Comparison of ENCODE assay signal across 8 cellular contexts in genomic region chr2:168890006-168890782, GRCh38. TPM values are rescaled to one million over a fixed set of nuclear protein-coding genes. Genes with fewer than 3 reads are reported as not detected.
A peak's percentile ranks its signal among the peaks of the same experiment; 100 is the strongest.
DNase-seq lines count a peak whose midpoint lies in the region; ATAC-seq and TF ChIP-seq lines count a peak whose summit lies in the region.

A gene with protein sequence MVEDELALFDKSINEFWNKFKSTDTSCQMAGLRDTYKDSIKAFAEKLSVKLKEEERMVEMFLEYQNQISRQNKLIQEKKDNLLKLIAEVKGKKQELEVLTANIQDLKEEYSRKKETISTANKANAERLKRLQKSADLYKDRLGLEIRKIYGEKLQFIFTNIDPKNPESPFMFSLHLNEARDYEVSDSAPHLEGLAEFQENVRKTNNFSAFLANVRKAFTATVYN (minus strand): TSS chr2:168890430. CDS start chr2:168889519, 911 bp downstream.

- CTCF ChIA-PET in GM10248 (lab: Yijun Ruan, JAX), result interaction anchor here (1.7 kb wide), 1 partner anchor 11 kb away, joined by 3 read pairs; no protein-coding TSS in a partner anchor

- POLR2A ChIA-PET in GM10248 (lab: Yijun Ruan, JAX), result no interaction called here

- H3K4me1 ChIP-seq in osteoblast (ENCODE audit: insufficient read depth, low read length), result peaks cover 10% of the 10 kb centered on the region
- H3K4me1 ChIP-seq in thymus (ENCODE audit: control insufficient read depth, insufficient read depth, low read length), result peaks cover 6% of the 10 kb centered on the region

- H4K20me1 ChIP-seq in osteoblast (ENCODE audit: insufficient read depth, low read length), result no peaks in the 10 kb centered on the region

- DNase-seq in GM10248 (ENCODE audit: extremely low spot score) (peak; percentile 95), NCI-H1048 (lab: John Stamatoyannopoulos, UW) (peak; percentile 87), glutamatergic neuron (peak; percentile 90), osteoblast (ENCODE audit: insufficient read length, low spot score, missing footprints) (peak; percentile 96)
- DNase-seq in activated naive CD4-positive, alpha-beta T cell treated with anti-CD3 and anti-CD28 coated beads, Interleukin-2, amount 50 U/mL, for 16 hours, result peak; percentile 82

- peak within 1 kb of the TSS; percentile 99 for H3K4me3 Mint-ChIP-seq in glutamatergic neuron (ENCODE audit: unreplicated experiment)

- peak within 1 kb of the TSS; percentile 92 for H3K4me2 ChIP-seq in osteoblast (ENCODE audit: insufficient read depth, low read length)

- ATAC-seq in HG02588 (IDR thresholded peaks at IDR 0.05; ENCODE audit: unreplicated experiment) (peak; percentile 100), SK-N-SH treated with all-trans-retinoic acid at 6 μM for 48 hours (peak; percentile 100)

- H3K4me1 Mint-ChIP-seq in glutamatergic neuron (ENCODE audit: low read depth, unreplicated experiment), result peaks cover 5% of the 10 kb centered on the region

- peak within 1 kb of the TSS; percentile 60 for H3K27ac Mint-ChIP-seq in glutamatergic neuron (ENCODE audit: unreplicated experiment)

- H3K9me3 Mint-ChIP-seq in glutamatergic neuron (ENCODE audit: unreplicated experiment), result peaks cover 2% of the 10 kb centered on the region

- no peaks in the 10 kb centered on the region for H3K27me3 Mint-ChIP-seq in glutamatergic neuron (ENCODE audit: unreplicated experiment)

- no peaks in the 10 kb centered on the region for H3K36me3 ChIP-seq in osteoblast (ENCODE audit: insufficient read depth, low read length)
- no peaks in the 10 kb centered on the region for H3K36me3 ChIP-seq in thymus (ENCODE audit: control insufficient read depth, insufficient read depth)

- H3K9me3 ChIP-seq in osteoblast (ENCODE audit: low read depth, low read length), result no peaks in the 10 kb centered on the region
- no peaks in the 10 kb centered on the region for H3K9me3 ChIP-seq in thymus (ENCODE audit: control insufficient read depth)

- peaks cover 11% of the 10 kb centered on the region for H3K79me2 ChIP-seq in osteoblast (ENCODE audit: insufficient read depth, low read length)

- H3K27me3 ChIP-seq in osteoblast (ENCODE audit: insufficient read depth, low read length) (peaks cover 10% of the 10 kb centered on the region), thymus (ENCODE audit: control insufficient read depth, insufficient read depth) (no peaks in the 10 kb centered on the region)

- peak within 1 kb of the TSS; percentile 98 for H2AFZ ChIP-seq in osteoblast (ENCODE audit: low read length)

- WGBS in thymus, result 1% methylated on average over 38 of the region's 38 CpGs

- H3K27ac ChIP-seq in osteoblast (ENCODE audit: low read depth, low read length), result peak within 1 kb of the TSS; percentile 34
- no peak within 1 kb of the TSS for H3K27ac ChIP-seq in thymus (ENCODE audit: low read depth)

- H3K4me3 ChIP-seq in osteoblast (ENCODE audit: insufficient read depth, low read length) (peak within 1 kb of the TSS; percentile 85), thymus (ENCODE audit: low read length) (peak within 1 kb of the TSS; percentile 47)

- no peaks in the 10 kb centered on the region for H3K36me3 Mint-ChIP-seq in glutamatergic neuron (ENCODE audit: unreplicated experiment)

- no peak for TF ChIP-seq CTCF in GM10248 (IDR thresholded peaks at IDR 0.05; ENCODE audit: control extremely low read depth, extremely low read depth, low read depth, missing control alignments)
- peak; percentile 56 for TF ChIP-seq CTCF in glutamatergic neuron (IDR thresholded peaks at IDR 0.05; ENCODE audit: partially characterized antibody, unreplicated experiment)
- TF ChIP-seq CTCF in osteoblast (IDR thresholded peaks at IDR 0.05; ENCODE audit: extremely low read depth, low read depth, low read length), result no peak

TF ChIP-seq in SK-N-SH treated with all-trans-retinoic acid at 6 μM for 48 hours, 23 proteins besides CTCF, POLR2A, EP300 and RAD21:
- TF ChIP-seq GLIS3 (CRISPR knock-in tag; IDR thresholded peaks at IDR 0.05), result no peak
- no peak for TF ChIP-seq OSR1 (CRISPR knock-in tag; IDR thresholded peaks at IDR 0.05)
- no peak for TF ChIP-seq SNAI2 (CRISPR knock-in tag; IDR thresholded peaks at IDR 0.05)
- TF ChIP-seq PPARA (CRISPR knock-in tag; IDR thresholded peaks at IDR 0.05; ENCODE audit: borderline replicate concordance), result no peak
- TF ChIP-seq BACH2 (CRISPR knock-in tag; IDR thresholded peaks at IDR 0.05; ENCODE audit: borderline replicate concordance), result no peak
- TF ChIP-seq CSRNP3 (CRISPR knock-in tag; IDR thresholded peaks at IDR 0.05), result no peak
- TF ChIP-seq ISL1 (CRISPR knock-in tag; IDR thresholded peaks at IDR 0.05), result no peak
- TF ChIP-seq PATZ1 (CRISPR knock-in tag; IDR thresholded peaks at IDR 0.05; ENCODE audit: borderline replicate concordance), result no peak
- TF ChIP-seq, protein P1, sequence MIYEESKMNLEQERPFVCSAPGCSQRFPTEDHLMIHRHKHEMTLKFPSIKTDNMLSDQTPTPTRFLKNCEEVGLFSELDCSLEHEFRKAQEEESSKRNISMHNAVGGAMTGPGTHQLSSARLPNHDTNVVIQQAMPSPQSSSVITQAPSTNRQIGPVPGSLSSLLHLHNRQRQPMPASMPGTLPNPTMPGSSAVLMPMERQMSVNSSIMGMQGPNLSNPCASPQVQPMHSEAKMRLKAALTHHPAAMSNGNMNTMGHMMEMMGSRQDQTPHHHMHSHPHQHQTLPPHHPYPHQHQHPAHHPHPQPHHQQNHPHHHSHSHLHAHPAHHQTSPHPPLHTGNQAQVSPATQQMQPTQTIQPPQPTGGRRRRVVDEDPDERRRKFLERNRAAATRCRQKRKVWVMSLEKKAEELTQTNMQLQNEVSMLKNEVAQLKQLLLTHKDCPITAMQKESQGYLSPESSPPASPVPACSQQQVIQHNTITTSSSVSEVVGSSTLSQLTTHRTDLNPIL (CRISPR knock-in tag; IDR thresholded peaks at IDR 0.05; ENCODE audit: low read depth), result no peak
- no peak for TF ChIP-seq RARB (CRISPR knock-in tag; IDR thresholded peaks at IDR 0.05)
- no peak for TF ChIP-seq TCF4 (CRISPR knock-in tag; IDR thresholded peaks at IDR 0.05; ENCODE audit: borderline replicate concordance)
- TF ChIP-seq ARNTL (CRISPR knock-in tag; IDR thresholded peaks at IDR 0.05; ENCODE audit: borderline replicate concordance, low read depth), result no peak
- TF ChIP-seq ZNF8 (CRISPR knock-in tag; IDR thresholded peaks at IDR 0.05), result no peak
- no peak for TF ChIP-seq CSDC2 (CRISPR knock-in tag; IDR thresholded peaks at IDR 0.05)
- no peak for TF ChIP-seq TSHZ2 (CRISPR knock-in tag; IDR thresholded peaks at IDR 0.05)
- no peak for TF ChIP-seq ZNF565 (CRISPR knock-in tag; conservative IDR thresholded peaks at IDR 0.05; ENCODE audit: low read depth)
- TF ChIP-seq ZFP3 (CRISPR knock-in tag; IDR thresholded peaks at IDR 0.05), result no peak

RNA-seq across cellular contexts. Expression of the gene that starts here (rescaled TPM):
- 7.1 TPM for total RNA-seq in glutamatergic neuron (ENCODE audit: unreplicated experiment)
- 0.88 and 1.1 TPM in 2 replicates for total RNA-seq in osteoblast
- polyA plus RNA-seq in thymus, result 1.8 TPM
